In the genomic region with DNA sequence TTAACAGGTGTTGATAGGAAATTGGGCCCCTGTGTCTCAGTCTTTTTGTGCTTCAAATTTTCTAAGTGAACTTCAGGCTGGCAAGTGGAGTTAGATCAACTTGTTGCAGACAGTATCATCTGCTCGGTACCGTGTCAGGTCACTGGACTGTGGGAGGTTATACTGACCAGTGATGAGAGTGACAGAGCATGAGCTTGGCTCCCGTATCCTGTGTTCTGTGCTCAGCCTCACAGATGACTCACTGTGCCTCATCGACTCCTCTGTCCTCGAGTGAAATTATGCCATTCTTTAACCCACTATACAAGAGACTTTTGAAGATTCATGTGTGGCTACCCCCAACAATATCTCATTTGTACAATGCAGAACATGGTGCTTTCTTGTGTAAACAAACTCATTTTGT, we compare ENCODE assay signal across 17 cellular contexts. TPM values are rescaled to one million over a fixed set of nuclear protein-coding genes. Genes with fewer than 3 reads are reported as not detected.
DNase-seq lines count a peak whose midpoint lies in the region; ATAC-seq and TF ChIP-seq lines count a peak whose summit lies in the region.
"Had no signal": no experiment of that assay in that cellular context is flagged by ENCODE, and none has a peak within 500 bp of the region (broad histone marks: within the 10 kb centered on the region; RNA-seq: fewer than 3 reads in every experiment).

No MANE protein-coding gene starts in this region.

- peaks cover 0 to 4% (median 0%) of the 10 kb centered on the region in 4 donors for H3K4me1 ChIP-seq in Peyer's patch
- H3K4me1 ChIP-seq in mucosa of descending colon (ENCODE audit: low read depth) = no peaks in the 10 kb centered on the region
- H3K4me1 ChIP-seq in A673 (ENCODE audit: insufficient read depth, low read length, poor library complexity, severe bottlenecking) = no peaks in the 10 kb centered on the region
- H3K4me1 ChIP-seq: colonic mucosa, heart right ventricle, SJSA1 had no signal

- POLR2A ChIA-PET in A673 (lab: Charles Lee; ENCODE audit: low non-redundant PET) = no interaction called here

- H3K4me3 ChIP-seq in Peyer's patch = no peak overlapping the region
- H3K4me3 ChIP-seq in mucosa of descending colon = no peak overlapping the region
- H3K4me3 ChIP-seq in A673 (ENCODE audit: low read depth, low read length, poor library complexity, severe bottlenecking) = no peak overlapping the region
- H3K4me3 ChIP-seq: colonic mucosa, SJSA1 had no signal

- H3K27ac ChIP-seq in Peyer's patch (peak overlapping the region; percentile 36 to 60 (median 48)), A673 (ENCODE audit: low read depth, low read length, poor library complexity, severe bottlenecking) (no peak overlapping the region)
- H3K27ac ChIP-seq: 22Rv1, colonic mucosa, heart right ventricle, KMS-11, SJSA1 had no signal

- TF ChIP-seq CTCF in Peyer's patch (IDR thresholded peaks at IDR 0.05) (no peak), mucosa of descending colon (IDR thresholded peaks at IDR 0.05) (no peak), A673 (conservative IDR thresholded peaks at IDR 0.05; ENCODE audit: low read depth, low read length) (no peak)

- peak; percentile 35 for DNase-seq in NK-92 treated with Interleukin-12 subunit alpha and Interleukin-12 subunit beta, amount 100 ng/mL, for 24 hours (lab: John Stamatoyannopoulos, UW)
- DNase-seq in NK-92 (lab: John Stamatoyannopoulos, UW; ENCODE audit: unreplicated experiment) (no peak), Peyer's patch (no peak), mucosa of descending colon (no peak), A673 (ENCODE audit: low spot score) (no peak)
- DNase-seq in activated naive CD4-positive, alpha-beta T cell treated with anti-CD3 and anti-CD28 coated beads, Interleukin-2, amount 50 U/mL, for 72 hours (ENCODE audit: low spot score in 2 of 2) = no peak
- DNase-seq: colonic mucosa, heart right ventricle, NCI-H446 had no signal

- H3K36me3 ChIP-seq in Peyer's patch (no peaks in the 10 kb centered on the region), mucosa of descending colon (ENCODE audit: low read depth) (no peaks in the 10 kb centered on the region), A673 (ENCODE audit: insufficient read depth, low read length, poor library complexity, severe bottlenecking) (no peaks in the 10 kb centered on the region)
- H3K36me3 ChIP-seq: colonic mucosa, heart right ventricle, SJSA1 had no signal

- CTCF ChIA-PET in A673 (lab: Charles Lee) = no interaction called here

- intact Hi-C loops in mucosa of descending colon (cut with DNase I, micrococcal nuclease) = no loop called here
- intact Hi-C loops in A673 (cut with micrococcal nuclease; ENCODE audit: unreplicated experiment) = no loop called here

- H3K27me3 ChIP-seq in Peyer's patch = no peaks in the 10 kb centered on the region
- H3K27me3 ChIP-seq in A673 (replicated peaks; ENCODE audit: insufficient read depth, low read depth, low read length, poor library complexity) = peaks cover 40% of the 10 kb centered on the region

- peaks cover 0 to 5% of the 10 kb centered on the region in 2 donors for H3K36me3 Mint-ChIP-seq in activated naive CD4-positive, alpha-beta T cell treated with anti-CD3 and anti-CD28 coated beads, Interleukin-2, amount 50 U/mL, for 72 hours

- TF ChIP-seq POLR2A in Peyer's patch (IDR thresholded peaks at IDR 0.05) = no peak

- no TSS peak for BruUV-seq in A673 (replicated peaks; lab: Mats Ljungman, UMichigan)

- peak; percentile 62 to 71 for ATAC-seq in activated naive CD4-positive, alpha-beta T cell treated with anti-CD3 and anti-CD28 coated beads, Interleukin-2, amount 50 U/mL, for 72 hours
- peak; percentile 54 for ATAC-seq in mucosa of descending colon
- ATAC-seq in GM19351 (IDR thresholded peaks at IDR 0.05; ENCODE audit: unreplicated experiment) = no peak
- no peak for ATAC-seq in HG02763 (IDR thresholded peaks at IDR 0.05; ENCODE audit: unreplicated experiment)
- ATAC-seq: heart right ventricle had no signal

- no peaks in the 10 kb centered on the region for H3K9me3 Mint-ChIP-seq in activated naive CD4-positive, alpha-beta T cell treated with anti-CD3 and anti-CD28 coated beads, Interleukin-2, amount 50 U/mL, for 72 hours

- H3K27ac Mint-ChIP-seq in activated naive CD4-positive, alpha-beta T cell treated with anti-CD3 and anti-CD28 coated beads, Interleukin-2, amount 50 U/mL, for 72 hours = peak overlapping the region; percentile 34 to 95

- H3K9me3 ChIP-seq in Peyer's patch = no peaks in the 10 kb centered on the region
- H3K9me3 ChIP-seq in mucosa of descending colon = no peaks in the 10 kb centered on the region
- H3K9me3 ChIP-seq in A673 (ENCODE audit: low read depth, low read length, poor library complexity, severe bottlenecking) = no peaks in the 10 kb centered on the region
- H3K9me3 ChIP-seq: colonic mucosa, heart right ventricle, SJSA1 had no signal

RNA-seq across cellular contexts. Expression of a gene that starts 7.9 kb away (rescaled TPM):
- total RNA-seq in Peyer's patch = 10 to 100 TPM in 1 of 4 donors, 1 to 10 TPM in 3; 5.8 to 92.4 (median 6.1) TPM
- total RNA-seq in activated naive CD4-positive, alpha-beta T cell treated with anti-CD3 and anti-CD28 coated beads, Interleukin-2, amount 50 U/mL, for 72 hours = 10 to 100 TPM; 42.4 to 54.6 TPM
- total RNA-seq in mucosa of descending colon = 1 to 10 TPM; 3.4 to 5.5 (median 4.2) TPM
- not detected in 2 replicates for total RNA-seq in A673 (2021)
- total RNA-seq: lung microvascular endothelial cell, pulmonary artery endothelial cell had no signal

RNA-seq across cellular contexts. Expression of a gene that starts 15.2 kb away (rescaled TPM):
- total RNA-seq in Peyer's patch (not detected), mucosa of descending colon (not detected), A673 (2021) (not detected in 2 replicates)
- total RNA-seq in activated naive CD4-positive, alpha-beta T cell treated with anti-CD3 and anti-CD28 coated beads, Interleukin-2, amount 50 U/mL, for 72 hours = 1 to 10 TPM in 1 of 2 donors, under 1 TPM in 1; 0.31 to 1.5 TPM
- total RNA-seq: colonic mucosa, lung microvascular endothelial cell, pulmonary artery endothelial cell, SJSA1, urinary bladder had no signal

RNA-seq across cellular contexts. Expression of a gene that starts 51.5 kb away (rescaled TPM):
- not detected for total RNA-seq in Peyer's patch
- total RNA-seq in activated naive CD4-positive, alpha-beta T cell treated with anti-CD3 and anti-CD28 coated beads, Interleukin-2, amount 50 U/mL, for 72 hours = 1 to 10 TPM; 2.4 to 2.5 TPM
- total RNA-seq in mucosa of descending colon = under 1 TPM; 0.22 to 0.51 (median 0.23) TPM
- not detected in 2 replicates for total RNA-seq in A673 (2021)
- total RNA-seq: heart right ventricle, lung microvascular endothelial cell, pulmonary artery endothelial cell, SJSA1 had no signal

Comparison
In these comparisons a context has a peak if more than half of its experiments do, and no peak if none do; other contexts are left out.
1. ATAC-seq: peak in activated naive CD4-positive, alpha-beta T cell treated with anti-CD3 and anti-CD28 coated beads, Interleukin-2, amount 50 U/mL, for 72 hours (2 of 2) and mucosa of descending colon (single experiment); none in GM19351 (single experiment) and HG02763 (single experiment).